In the genomic region with DNA sequence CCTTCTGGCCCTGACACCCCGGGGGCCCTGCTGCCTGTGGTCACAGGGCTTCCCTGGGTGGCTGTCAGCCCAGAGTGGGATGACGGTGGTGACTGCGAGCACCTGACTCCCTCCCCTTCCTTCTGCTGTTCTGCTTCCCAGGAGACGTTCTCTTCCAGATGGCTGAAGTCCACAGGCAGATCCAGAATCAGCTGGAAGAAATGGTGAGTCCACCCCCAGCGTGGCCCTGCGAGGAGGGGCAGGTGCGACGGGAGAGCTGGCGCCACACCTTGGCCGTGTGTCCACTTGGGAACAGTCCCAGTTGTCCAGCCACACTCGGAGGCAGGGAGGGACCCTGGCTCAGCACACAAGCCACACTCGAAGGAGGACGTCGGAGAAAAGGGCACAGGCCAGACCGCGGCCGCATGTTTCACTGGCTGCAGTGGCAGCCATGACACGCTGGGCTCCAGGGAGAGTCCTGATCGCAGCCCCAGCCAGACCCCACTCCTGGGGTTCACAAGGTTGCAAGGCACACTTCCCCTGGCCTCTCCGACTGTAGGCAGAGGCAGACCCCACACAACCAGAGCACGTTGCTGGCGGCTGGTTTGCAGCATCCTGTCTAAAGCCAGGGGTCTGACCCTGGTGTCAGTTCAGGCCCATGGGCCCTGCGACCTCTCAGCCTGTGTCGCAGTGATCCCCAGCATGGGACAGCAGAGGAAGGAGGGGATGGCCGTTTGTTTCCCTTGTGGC, we compare ENCODE assay signal across 15 cellular contexts. TPM values are rescaled to one million over a fixed set of nuclear protein-coding genes. Genes with fewer than 3 reads are reported as not detected.
DNase-seq lines count a peak whose midpoint lies in the region; FAIRE-seq and TF ChIP-seq lines count a peak whose summit lies in the region.
"Had no signal": no experiment of that assay in that cellular context is flagged by ENCODE, and none has a peak within 500 bp of the region (broad histone marks: within the 10 kb centered on the region; RNA-seq: fewer than 3 reads in every experiment).

No MANE protein-coding gene starts in this region.

- peaks cover 29% of the 10 kb centered on the region for H3K36me3 ChIP-seq in bronchial epithelial cell (ENCODE audit: control insufficient read depth, insufficient read depth, low read length)
- peaks cover 56 to 57% of the 10 kb centered on the region in 2 experiments for H3K36me3 ChIP-seq in trophoblast cell (ENCODE audit: control insufficient read depth in 1 of 2, insufficient read depth in 2 of 2, low read length in 2 of 2)
- H3K36me3 ChIP-seq in WERI-Rb-1, result peaks cover 96% of the 10 kb centered on the region

- FAIRE-seq in bronchial epithelial cell (lab: Jason Lieb, UNC), result peak; percentile 47

- no peak overlapping the region for H4K12ac ChIP-seq in trophoblast cell (ENCODE audit: low read depth, low read length)

- no peak overlapping the region for H3K9ac ChIP-seq in trophoblast cell (ENCODE audit: low read length)

- no peaks in the 10 kb centered on the region for H3K4me1 ChIP-seq in trophoblast cell (ENCODE audit: control insufficient read depth in 1 of 2, insufficient read depth in 2 of 2, low read length in 2 of 2)

- H3K23ac ChIP-seq in trophoblast cell (ENCODE audit: low read length), result no peak overlapping the region

- DNase-seq in Ammon's horn (ENCODE audit: low spot score), result peak; percentile 62
- DNase-seq in bronchial epithelial cell (ENCODE audit: low read depth), result no peak
- peak in 34 of 51 donors; percentile 28 to 83 (median 58) for DNase-seq in hypothalamus (lab: John Stamatoyannopoulos, UW)
- no peak for DNase-seq in trophoblast cell
- DNase-seq in NCI-H2081 treated with DMSO at 0.1 percent for 48 hours (lab: John Stamatoyannopoulos, UW), result no peak
- no peak for DNase-seq in activated naive CD4-positive, alpha-beta T cell treated with Interleukin-2 at 50 U/mL for 16 hours
- DNase-seq in NCI-H345 (lab: John Stamatoyannopoulos, UW), result no peak
- DNase-seq in WERI-Rb-1, result no peak
- DNase-seq: activated CD8-positive, alpha-beta memory T cell treated with anti-CD3 and anti-CD28 coated beads, Interleukin-2, amount 10 ng/mL, durations not matched to agents 7 days and 5 days; effector memory CD4-positive, alpha-beta T cell; GDM1; KG1; NCI-H1436; NCI-H69 had no signal

- H3K9me3 ChIP-seq in trophoblast cell (ENCODE audit: insufficient read depth, low read depth, low read length), result no peaks in the 10 kb centered on the region
- no peaks in the 10 kb centered on the region for H3K9me3 ChIP-seq in WERI-Rb-1 (ENCODE audit: severe bottlenecking)

- H3K4ac ChIP-seq in trophoblast cell (ENCODE audit: low read depth, low read length), result no peak overlapping the region

- H4K8ac ChIP-seq in trophoblast cell (ENCODE audit: low read depth, low read length), result no peak overlapping the region

- H3K27me3 ChIP-seq in bronchial epithelial cell (ENCODE audit: control insufficient read depth, insufficient read depth, low read length) (no peaks in the 10 kb centered on the region), trophoblast cell (ENCODE audit: insufficient read depth, low read length) (no peaks in the 10 kb centered on the region), WERI-Rb-1 (ENCODE audit: insufficient read depth, low read depth, severe bottlenecking) (no peaks in the 10 kb centered on the region)

- H3K4me2 ChIP-seq in trophoblast cell (ENCODE audit: low read length), result no peak overlapping the region

- H3K79me2 ChIP-seq in trophoblast cell (ENCODE audit: control insufficient read depth, insufficient read depth, low read length, poor library complexity), result no peaks in the 10 kb centered on the region

- no peak for TF ChIP-seq CTCF in bronchial epithelial cell (IDR thresholded peaks at IDR 0.05; ENCODE audit: insufficient read depth, low read length, severe bottlenecking)
- no peak for TF ChIP-seq CTCF in WERI-Rb-1 (IDR thresholded peaks at IDR 0.05; ENCODE audit: low read depth, low read length)

- no peak overlapping the region for H3K18ac ChIP-seq in trophoblast cell (ENCODE audit: low read length)

- H3K4me3 ChIP-seq in bronchial epithelial cell (ENCODE audit: low read depth, low read length) (no peak overlapping the region), trophoblast cell (ENCODE audit: low read depth, low read length) (peak overlapping the region; percentile 18), WERI-Rb-1 (ENCODE audit: low read depth, low read length) (no peak overlapping the region)

- no peak overlapping the region for H2AFZ ChIP-seq in trophoblast cell (ENCODE audit: insufficient read depth, low read length, poor library complexity)

- no peaks in the 10 kb centered on the region for H3K79me1 ChIP-seq in trophoblast cell (ENCODE audit: low read length)

- WGBS in trophoblast cell (ENCODE audit: extremely low coverage, insufficient coverage, insufficient read length), result no CpG with 5 or more reads among the region's 25 CpGs

- H2BK120ac ChIP-seq in trophoblast cell (ENCODE audit: insufficient read depth, low read length, poor library complexity), result no peak overlapping the region

- no peak overlapping the region for H2BK5ac ChIP-seq in trophoblast cell (ENCODE audit: low read depth, low read length, poor library complexity)

- H4K91ac ChIP-seq in trophoblast cell (ENCODE audit: low read depth, low read length), result no peak overlapping the region

- H3K14ac ChIP-seq in trophoblast cell (ENCODE audit: low read length), result no peak overlapping the region

- no peak overlapping the region for H2AK5ac ChIP-seq in trophoblast cell (ENCODE audit: low read length)

- H2BK12ac ChIP-seq in trophoblast cell (ENCODE audit: low read length), result no peak overlapping the region

- H3K27ac ChIP-seq in trophoblast cell (ENCODE audit: low read depth, low read length), result no peak overlapping the region
- no peak overlapping the region; the same call in 1 of the 2 replicates for H3K27ac ChIP-seq in WERI-Rb-1
- H3K27ac ChIP-seq: HL-60 had no signal

RNA-seq across cellular contexts. Expression of a gene that starts 49.9 kb away (rescaled TPM):
- 48.7 and 60.3 TPM in 2 replicates for total RNA-seq in bronchial epithelial cell
- polyA plus RNA-seq in trophoblast cell (2013), result 81.6 and 88.1 TPM in 2 replicates

Comparison
In these comparisons a context has a peak if more than half of its experiments do, and no peak if none do; other contexts are left out.
1. DNase-seq: peak in Ammon's horn (single experiment) and hypothalamus (34 of 51); none in bronchial epithelial cell (single experiment), trophoblast cell (0 of 2), NCI-H2081 treated with DMSO at 0.1 percent for 48 hours (single experiment), activated naive CD4-positive, alpha-beta T cell treated with Interleukin-2 at 50 U/mL for 16 hours (single experiment), NCI-H345 (single experiment) and WERI-Rb-1 (single experiment).